ENCODE assay signal across 36 cellular contexts in genomic region chr6:37233541-37233940, GRCh38.
"Had no signal": no experiment of that assay in that cellular context is flagged by ENCODE, and none has a peak within 500 bp of the region (broad histone marks: within the 10 kb centered on the region; RNA-seq: fewer than 3 reads in every experiment).

No MANE protein-coding gene starts in this region.

- H3K27me3 ChIP-seq: MG63 had no signal

- H3K4me3 ChIP-seq: MG63 had no signal

- H3K36me3 ChIP-seq: MG63 had no signal

- DNase-seq: Karpas-422, Kasumi-1, MG63, MM.1S, MV-4-11, NCI-H1048, NCI-H1092, NCI-H1092 treated with DMSO at 0.1 percent for 48 hours, NCI-H1105, NCI-H1105 treated with DMSO at 0.1 percent for 48 hours, NCI-H1417, NCI-H1417 treated with DMSO at 0.1 percent for 48 hours, NCI-H1436, NCI-H1436 treated with DMSO at 0.1 percent for 48 hours, NCI-H146, NCI-H1694, NCI-H1694 treated with DMSO at 0.1 percent for 48 hours, NCI-H187, NCI-H187 treated with DMSO at 0.1 percent for 48 hours, NCI-H1930, NCI-H2029, NCI-H2029 treated with DMSO at 0.1 percent for 48 hours, NCI-H2081, NCI-H2081 treated with DMSO at 0.1 percent for 48 hours, NCI-H2107, NCI-H2171, NCI-H2171 treated with DMSO at 0.1 percent for 48 hours, NCI-H2227 treated with DMSO at 0.1 percent for 48 hours, NCI-H226, NCI-H345, NCI-H446, NCI-H446 treated with DMSO at 0.1 percent for 48 hours, NCI-H510A, NCI-H510A treated with DMSO at 0.1 percent for 48 hours, NCI-H524, NCI-H524 treated with DMSO at 0.1 percent for 48 hours had no signal

- H3K9me3 ChIP-seq: MG63 had no signal
